ENCODE assay signal across 9 cellular contexts in genomic region chr3:184300377-184300717, GRCh38. TPM values are rescaled to one million over a fixed set of nuclear protein-coding genes. Genes with fewer than 3 reads are reported as not detected.
DNase-seq lines count a peak whose midpoint lies in the region; ATAC-seq and TF ChIP-seq lines count a peak whose summit lies in the region.
"Had no signal": no experiment of that assay in that cellular context is flagged by ENCODE, and none has a peak within 500 bp of the region (broad histone marks: within the 10 kb centered on the region; RNA-seq: fewer than 3 reads in every experiment).

No MANE protein-coding gene starts in this region.

- H3K36me3 Mint-ChIP-seq in CD14-positive monocyte = peaks cover 47 to 50% of the 10 kb centered on the region in 2 donors

- H3K4me1 ChIP-seq in MM.1S (ENCODE audit: low read length) = peaks cover 10% of the 10 kb centered on the region

- H3K4me1 Mint-ChIP-seq in CD14-positive monocyte = peaks cover 21% of the 10 kb centered on the region

- TF ChIP-seq EP300 in neural cell (conservative IDR thresholded peaks at IDR 0.05; ENCODE audit: poor library complexity, severe bottlenecking) = no peak

- intact Hi-C loops in CD14-positive monocyte (cut with micrococcal nuclease) = loop anchor here in 1 of 2 donors (2.0 kb wide), 1 partner anchor 126 kb away; the partner anchor contains the start of gene AP2M1

- peaks cover 56% of the 10 kb centered on the region for H3K79me2 ChIP-seq in MM.1S (ENCODE audit: low read length)
- H3K79me2 ChIP-seq in neural cell (replicated peaks; ENCODE audit: insufficient read depth, low read length) = peaks cover 21% of the 10 kb centered on the region

- H3K27me3 Mint-ChIP-seq in CD14-positive monocyte (ENCODE audit: low read depth in 3 of 3) = peaks cover 0 to 3% (median 0%) of the 10 kb centered on the region in 3 donors

- H4K20me1 ChIP-seq in MM.1S (ENCODE audit: insufficient read depth, low read length) = no peaks in the 10 kb centered on the region
- no peaks in the 10 kb centered on the region for H4K20me1 ChIP-seq in neural cell (ENCODE audit: insufficient read depth)

- no peaks in the 10 kb centered on the region for H3K9me2 ChIP-seq in MM.1S (replicated peaks; ENCODE audit: insufficient read depth, low read length)
- no peaks in the 10 kb centered on the region for H3K9me2 ChIP-seq in neural cell (ENCODE audit: insufficient read depth, low read length)

- TF ChIP-seq CTCF in MM.1S (IDR thresholded peaks at IDR 0.05; ENCODE audit: low read length) (no peak), neural cell (IDR thresholded peaks at IDR 0.05; ENCODE audit: poor library complexity, severe bottlenecking) (no peak), CD14-positive monocyte (IDR thresholded peaks at IDR 0.05) (no peak)

- no peak overlapping the region for H3K4me3 Mint-ChIP-seq in CD14-positive monocyte

- H2AFZ ChIP-seq in MM.1S (ENCODE audit: low read length) = no peak overlapping the region
- no peak overlapping the region for H2AFZ ChIP-seq in neural cell (ENCODE audit: low read depth, low read length)

- H3F3A ChIP-seq in MM.1S (ENCODE audit: insufficient read depth, low read length) = peaks cover 7% of the 10 kb centered on the region
- no peaks in the 10 kb centered on the region for H3F3A ChIP-seq in neural cell (ENCODE audit: insufficient read depth, low read length, poor library complexity, severe bottlenecking)

- H3K9me3 Mint-ChIP-seq in CD14-positive monocyte = no peaks in the 10 kb centered on the region

- H3K9me3 ChIP-seq in MM.1S (replicated peaks; ENCODE audit: insufficient read depth, low read length) (no peaks in the 10 kb centered on the region), neural cell (ENCODE audit: low read length) (no peaks in the 10 kb centered on the region)

- peak overlapping the region; percentile 96 for H3K4me2 ChIP-seq in MM.1S (ENCODE audit: low read depth, low read length)
- peak overlapping the region; percentile 65 for H3K4me2 ChIP-seq in neural cell (ENCODE audit: low read length)

- peak; percentile 84 for DNase-seq in Daoy (ENCODE audit: low read depth)
- DNase-seq in MM.1S = no peak
- peak; percentile 60 for DNase-seq in dermis blood vessel endothelial cell
- DNase-seq in OCI-M1 (lab: John Stamatoyannopoulos, UW) = no peak
- DNase-seq in activated CD8-positive, alpha-beta memory T cell treated with anti-CD3 and anti-CD28 coated beads for 24 hours = no peak
- no peak for DNase-seq in CD14-positive monocyte (ENCODE audit: low spot score)
- DNase-seq: NCI-H2081 had no signal

- H3K9ac ChIP-seq in MM.1S (ENCODE audit: low read length) (peak overlapping the region; percentile 74; the same call in 1 of the 2 replicates), neural cell (ENCODE audit: low read length) (peak overlapping the region; percentile 92)

- H3K36me3 ChIP-seq in MM.1S (replicated peaks; ENCODE audit: insufficient read depth, low read length) (peaks cover 40% of the 10 kb centered on the region), neural cell (ENCODE audit: insufficient read depth, low read length) (no peaks in the 10 kb centered on the region)

- H3K27ac ChIP-seq in MM.1S (ENCODE audit: low read length) (no peak overlapping the region), neural cell (ENCODE audit: low read length) (no peak overlapping the region)

- ATAC-seq in HG02973 (IDR thresholded peaks at IDR 0.05; ENCODE audit: unreplicated experiment) = no peak

- TF ChIP-seq RAD21 in neural cell (conservative IDR thresholded peaks at IDR 0.05) = no peak

- H3K4me3 ChIP-seq in MM.1S (ENCODE audit: low read length) = peak overlapping the region; percentile 92
- peak overlapping the region; percentile 96 for H3K4me3 ChIP-seq in neural cell (ENCODE audit: low read length)

- H3K27me3 ChIP-seq in MM.1S (replicated peaks; ENCODE audit: insufficient read depth, low read length) = 0 out of 2 replicates have a peak, but pooled peaks cover 4% of the 10 kb centered on the region
- no peaks in the 10 kb centered on the region for H3K27me3 ChIP-seq in neural cell (ENCODE audit: insufficient read depth, low read depth, low read length)

- H3K27ac Mint-ChIP-seq in CD14-positive monocyte = peak overlapping the region in 1 of 7 donors; percentile 86

TF ChIP-seq in neural cell, 6 proteins besides CTCF, POLR2A, EP300 and RAD21:
- TF ChIP-seq EZH2 (IDR thresholded peaks at IDR 0.05; ENCODE audit: borderline replicate concordance, insufficient read depth, low read length, poor library complexity, severe bottlenecking) (no peak), TAF1 (IDR thresholded peaks at IDR 0.05; ENCODE audit: low read depth) (no peak), SMC3 (conservative IDR thresholded peaks at IDR 0.05; ENCODE audit: poor library complexity) (no peak), REST (IDR thresholded peaks at IDR 0.05; ENCODE audit: borderline replicate concordance) (no peak), MXI1 (conservative IDR thresholded peaks at IDR 0.05; ENCODE audit: poor library complexity, severe bottlenecking) (no peak), POLR2AphosphoS5 (IDR thresholded peaks at IDR 0.05) (no peak)

RNA-seq across cellular contexts. Expression of gene PSMD2, which starts 1.3 kb away (rescaled TPM):
- total RNA-seq in Daoy (2014; rRNA removed; shearing (Covaris generic)) = 984 and 1,516 TPM in 2 replicates
- 411 and 593 TPM in 2 replicates for total RNA-seq in dermis blood vessel endothelial cell
- polyA plus RNA-seq in neural cell = 319 and 363 TPM in 2 replicates
- polyA minus RNA-seq in neural cell = 411 and 429 TPM in 2 replicates
- 100 to 1,000 TPM; 167 to 186 TPM for polyA plus RNA-seq in CD14-positive monocyte

RNA-seq across cellular contexts. Expression of gene EIF4G1, which starts 14.1 kb away (rescaled TPM):
- 320 and 355 TPM in 2 replicates for total RNA-seq in Daoy (2014; rRNA removed; shearing (Covaris generic))
- total RNA-seq in dermis blood vessel endothelial cell = 217 and 574 TPM in 2 replicates
- polyA plus RNA-seq in neural cell (66.9 and 80.0 TPM in 2 replicates), CD14-positive monocyte (10 to 100 TPM; 13.9 to 24.2 TPM)
- 90.1 and 101 TPM in 2 replicates for polyA minus RNA-seq in neural cell

RNA-seq across cellular contexts. Expression of gene ECE2, which starts 24.5 kb away (rescaled TPM):
- total RNA-seq in Daoy (2014; rRNA removed; shearing (Covaris generic)) = not detected in 2 replicates
- total RNA-seq in dermis blood vessel endothelial cell = not detected in 2 replicates
- polyA plus RNA-seq in neural cell = 0.22 and 0.42 TPM in 2 replicates
- polyA minus RNA-seq in neural cell = not detected in 2 replicates
- polyA plus RNA-seq in CD14-positive monocyte = not detected

RNA-seq across cellular contexts. Expression of gene FAM131A, which starts 37.1 kb away (rescaled TPM):
- total RNA-seq in Daoy (2014; rRNA removed; shearing (Covaris generic)) = 23.7 and 28.0 TPM in 2 replicates
- 32.9 and 50.5 TPM in 2 replicates for total RNA-seq in dermis blood vessel endothelial cell
- polyA plus RNA-seq in neural cell (141 and 154 TPM in 2 replicates), CD14-positive monocyte (1 to 10 TPM; 5.8 to 7.7 TPM)
- 103 and 117 TPM in 2 replicates for polyA minus RNA-seq in neural cell

RNA-seq across cellular contexts. Expression of gene CAMK2N2, which starts 39.0 kb away (rescaled TPM):
- 0.11 and 0.95 TPM in 2 replicates for total RNA-seq in Daoy (2014; rRNA removed; shearing (Covaris generic))
- total RNA-seq in dermis blood vessel endothelial cell = not detected in 2 replicates
- polyA plus RNA-seq in neural cell (2.8 and 5.7 TPM in 2 replicates), CD14-positive monocyte (not detected)
- polyA minus RNA-seq in neural cell = 5.2 and 5.8 TPM in 2 replicates

Comparison
In these comparisons a context has a peak if more than half of its experiments do, and no peak if none do; other contexts are left out.
1. DNase-seq: peak in Daoy (single experiment) and dermis blood vessel endothelial cell (single experiment); none in MM.1S (single experiment), OCI-M1 (single experiment), activated CD8-positive, alpha-beta memory T cell treated with anti-CD3 and anti-CD28 coated beads for 24 hours (single experiment) and CD14-positive monocyte (single experiment).